ENCODE assay signal across 8 cellular contexts in the genomic region with DNA sequence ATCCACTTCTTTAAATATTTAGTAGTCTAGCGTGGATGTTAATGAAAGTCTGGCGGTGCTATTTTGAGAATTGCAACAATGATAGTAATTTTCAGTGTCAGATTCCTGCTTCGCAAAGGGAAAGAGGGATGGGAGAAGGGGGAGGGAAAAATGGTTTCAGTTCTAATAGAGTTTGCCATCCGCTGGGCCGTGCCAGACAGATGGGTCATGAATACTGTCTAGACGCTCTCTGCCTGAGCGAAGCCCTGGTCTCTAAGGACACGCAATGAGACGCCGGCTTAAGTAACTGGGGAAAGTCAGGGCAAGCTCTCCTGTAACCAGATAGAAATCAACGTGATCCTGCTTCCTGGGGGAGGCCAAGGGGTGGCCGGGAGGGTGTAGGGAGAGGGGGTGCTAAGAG.
DNase-seq lines count a peak whose midpoint lies in the region; ATAC-seq and TF ChIP-seq lines count a peak whose summit lies in the region.

No MANE protein-coding gene starts in this region.

- TF ChIP-seq CTCF in progenitor cell of endocrine pancreas (IDR thresholded peaks at IDR 0.05; ENCODE audit: unreplicated experiment), result no peak

- H3K27me3 Mint-ChIP-seq in progenitor cell of endocrine pancreas, result peaks cover 62% of the 10 kb centered on the region
- H3K27me3 Mint-ChIP-seq in naive thymus-derived CD8-positive, alpha-beta T cell, result no peaks in the 10 kb centered on the region
- no peaks in the 10 kb centered on the region for H3K27me3 Mint-ChIP-seq in activated T-cell treated with anti-CD3 and anti-CD28 coated beads, Interleukin-2, amount 50 U/mL, for 4 hours (ENCODE audit: low read depth)

- no peak for ATAC-seq in naive thymus-derived CD8-positive, alpha-beta T cell
- no peak for ATAC-seq in GM19023 (IDR thresholded peaks at IDR 0.05; ENCODE audit: unreplicated experiment)
- ATAC-seq in activated T-cell treated with anti-CD3 and anti-CD28 coated beads, Interleukin-2, amount 50 U/mL, for 4 hours, result no peak

- POLR2A ChIA-PET in naive thymus-derived CD8-positive, alpha-beta T cell (lab: Charles Lee), result interaction anchor here (0.6 kb wide), 1 partner anchor 40 kb away, joined by 5 read pairs; no protein-coding TSS in a partner anchor

- DNase-seq in Ammon's horn (ENCODE audit: low spot score), result peak; percentile 59
- peak; percentile 59 to 86 (median 71) for DNase-seq in NCI-H1417 (lab: John Stamatoyannopoulos, UW)
- DNase-seq in cerebellar cortex (ENCODE audit: low spot score), result peak; percentile 41
- DNase-seq in mucosa of gallbladder (ENCODE audit: low spot score), result peak; percentile 42
- no peak for DNase-seq in progenitor cell of endocrine pancreas (ENCODE audit: low spot score, unreplicated experiment)
- DNase-seq in naive thymus-derived CD8-positive, alpha-beta T cell, result no peak
- no peak for DNase-seq in activated T-cell treated with anti-CD3 and anti-CD28 coated beads, Interleukin-2, amount 50 U/mL, for 4 hours

- no peak overlapping the region for H3K27ac Mint-ChIP-seq in progenitor cell of endocrine pancreas
- peak overlapping the region in 2 of 10 donors; percentile 66 to 85 for H3K27ac Mint-ChIP-seq in naive thymus-derived CD8-positive, alpha-beta T cell

- no peaks in the 10 kb centered on the region for H3K9me3 Mint-ChIP-seq in progenitor cell of endocrine pancreas (ENCODE audit: low read depth)
- no peaks in the 10 kb centered on the region for H3K9me3 Mint-ChIP-seq in naive thymus-derived CD8-positive, alpha-beta T cell
- H3K9me3 Mint-ChIP-seq in activated T-cell treated with anti-CD3 and anti-CD28 coated beads, Interleukin-2, amount 50 U/mL, for 4 hours, result no peaks in the 10 kb centered on the region

- H3K4me3 Mint-ChIP-seq in progenitor cell of endocrine pancreas (ENCODE audit: low read depth), result no peak overlapping the region
- no peak overlapping the region for H3K4me3 Mint-ChIP-seq in naive thymus-derived CD8-positive, alpha-beta T cell
- H3K4me3 Mint-ChIP-seq in activated T-cell treated with anti-CD3 and anti-CD28 coated beads, Interleukin-2, amount 50 U/mL, for 4 hours, result no peak overlapping the region

- peaks cover 7% of the 10 kb centered on the region for H3K4me1 Mint-ChIP-seq in progenitor cell of endocrine pancreas (ENCODE audit: low read depth)
- H3K4me1 Mint-ChIP-seq in naive thymus-derived CD8-positive, alpha-beta T cell, result peaks cover 26 to 35% (median 31%) of the 10 kb centered on the region in 4 donors
- H3K4me1 Mint-ChIP-seq in activated T-cell treated with anti-CD3 and anti-CD28 coated beads, Interleukin-2, amount 50 U/mL, for 4 hours (ENCODE audit: low read depth), result peaks cover 16% of the 10 kb centered on the region

- H3K36me3 Mint-ChIP-seq in progenitor cell of endocrine pancreas (ENCODE audit: insufficient read depth), result no peaks in the 10 kb centered on the region
- no peaks in the 10 kb centered on the region for H3K36me3 Mint-ChIP-seq in naive thymus-derived CD8-positive, alpha-beta T cell
- H3K36me3 Mint-ChIP-seq in activated T-cell treated with anti-CD3 and anti-CD28 coated beads, Interleukin-2, amount 50 U/mL, for 4 hours (ENCODE audit: insufficient read depth), result peaks cover 1% of the 10 kb centered on the region

Comparison
In these comparisons a context has a peak if more than half of its experiments do, and no peak if none do; other contexts are left out.
1. DNase-seq: peak in Ammon's horn (single experiment), NCI-H1417 (3 of 3), cerebellar cortex (single experiment) and mucosa of gallbladder (single experiment); none in progenitor cell of endocrine pancreas (single experiment), naive thymus-derived CD8-positive, alpha-beta T cell (0 of 10) and activated T-cell treated with anti-CD3 and anti-CD28 coated beads, Interleukin-2, amount 50 U/mL, for 4 hours (single experiment).